Comparison of ENCODE assay signal across 17 cellular contexts in genomic region chr1:21736876-21737275, GRCh38. TPM values are rescaled to one million over a fixed set of nuclear protein-coding genes. Genes with fewer than 3 reads are reported as not detected.
A peak's percentile ranks its signal among the peaks of the same experiment; 100 is the strongest.
DNase-seq lines count a peak whose midpoint lies in the region; ATAC-seq and TF ChIP-seq lines count a peak whose summit lies in the region.
"Had no signal": no experiment of that assay in that cellular context is flagged by ENCODE, and none has a peak within 500 bp of the region (broad histone marks: within the 10 kb centered on the region; RNA-seq: fewer than 3 reads in every experiment).

No MANE protein-coding gene starts in this region.

- intact Hi-C loops in activated CD4-positive, alpha-beta T cell treated with anti-CD3 and anti-CD28 coated beads for 36 hours (cut with DNase I, micrococcal nuclease), result no loop called here

- TF ChIP-seq POLR2A in erythroblast (IDR thresholded peaks at IDR 0.05; ENCODE audit: low read length), result no peak

- peak; percentile 64 for ATAC-seq in activated CD4-positive, alpha-beta T cell treated with anti-CD3 and anti-CD28 coated beads for 36 hours
- ATAC-seq in WTC11, result no peak

- H3K27ac Mint-ChIP-seq in activated CD4-positive, alpha-beta T cell treated with anti-CD3 and anti-CD28 coated beads for 36 hours, result no peak overlapping the region
- H3K27ac Mint-ChIP-seq in WTC11, result no peak overlapping the region

- H3K36me3 Mint-ChIP-seq in activated CD4-positive, alpha-beta T cell treated with anti-CD3 and anti-CD28 coated beads for 36 hours (ENCODE audit: low read depth), result peaks cover 44% of the 10 kb centered on the region
- peaks cover 42% of the 10 kb centered on the region for H3K36me3 Mint-ChIP-seq in WTC11

- CTCF ChIA-PET in activated CD4-positive, alpha-beta T cell treated with anti-CD3 and anti-CD28 coated beads for 36 hours (lab: Charles Lee), result no interaction called here
- CTCF ChIA-PET in WTC11 (lab: Charles Lee), result no interaction called here

- DNase-seq in activated CD4-positive, alpha-beta T cell treated with anti-CD3 and anti-CD28 coated beads for 36 hours, result peak; percentile 27
- DNase-seq in activated CD4-positive, alpha-beta T cell treated with anti-CD3 and anti-CD28 coated beads, Interleukin-2, amount 50 U/mL, for 4 hours, result no peak
- peak; percentile 9 for DNase-seq in stimulated activated CD4-positive, alpha-beta T cell treated with anti-CD3 and anti-CD28 coated beads, Interleukin-15, amount 100 ng/mL, for 24 hours
- no peak for DNase-seq in stimulated activated CD4-positive, alpha-beta T cell treated with anti-CD3 and anti-CD28 coated beads, Interleukin-4, amount 100 ng/mL, for 4 hours
- DNase-seq in foreskin melanocyte, result peak; percentile 44
- DNase-seq in WTC11 (ENCODE audit: low spot score), result no peak
- DNase-seq in erythroblast (lab: John Stamatoyannopoulos, UW), result no peak
- no peak for DNase-seq in glomerular visceral epithelial cell (ENCODE audit: extremely low spot score)
- DNase-seq: 8988T; BE2C; Caco-2; CD4-positive, CD25-positive, alpha-beta regulatory T cell; KBM-7; NCI-H1105 treated with DMSO at 0.1 percent for 48 hours; NCI-H1694; NCI-H2081 treated with DMSO at 0.1 percent for 48 hours; Peyer's patch had no signal

- POLR2A ChIA-PET in activated CD4-positive, alpha-beta T cell treated with anti-CD3 and anti-CD28 coated beads for 36 hours (lab: Charles Lee), result no interaction called here
- POLR2A ChIA-PET in WTC11 (lab: Charles Lee), result no interaction called here

- H3K4me1 Mint-ChIP-seq in activated CD4-positive, alpha-beta T cell treated with anti-CD3 and anti-CD28 coated beads for 36 hours, result peaks cover 18% of the 10 kb centered on the region
- H3K4me1 Mint-ChIP-seq in WTC11, result no peaks in the 10 kb centered on the region

- H3K9me3 Mint-ChIP-seq in activated CD4-positive, alpha-beta T cell treated with anti-CD3 and anti-CD28 coated beads for 36 hours (ENCODE audit: low read depth), result no peaks in the 10 kb centered on the region
- H3K9me3 Mint-ChIP-seq in WTC11, result no peaks in the 10 kb centered on the region
- H3K9me3 Mint-ChIP-seq: CD4-positive, CD25-positive, alpha-beta regulatory T cell had no signal

- no peaks in the 10 kb centered on the region for H3K27me3 Mint-ChIP-seq in activated CD4-positive, alpha-beta T cell treated with anti-CD3 and anti-CD28 coated beads for 36 hours
- no peaks in the 10 kb centered on the region for H3K27me3 Mint-ChIP-seq in WTC11 (ENCODE audit: low read depth)
- H3K27me3 Mint-ChIP-seq: CD4-positive, CD25-positive, alpha-beta regulatory T cell had no signal

- H3K4me3 Mint-ChIP-seq in activated CD4-positive, alpha-beta T cell treated with anti-CD3 and anti-CD28 coated beads for 36 hours, result no peak overlapping the region
- no peak overlapping the region for H3K4me3 Mint-ChIP-seq in WTC11
- H3K4me3 Mint-ChIP-seq: CD4-positive, CD25-positive, alpha-beta regulatory T cell had no signal

- TF ChIP-seq CTCF in WTC11 (IDR thresholded peaks at IDR 0.05), result no peak

TF ChIP-seq in WTC11, 78 proteins besides CTCF, POLR2A, EP300 and RAD21:
- TF ChIP-seq TP53 (CRISPR knock-in tag; IDR thresholded peaks at IDR 0.05) (no peak), USF2 (CRISPR knock-in tag; IDR thresholded peaks at IDR 0.05) (no peak), OVOL2 (CRISPR knock-in tag; IDR thresholded peaks at IDR 0.05; ENCODE audit: borderline replicate concordance) (no peak), ZNF423 (CRISPR knock-in tag; IDR thresholded peaks at IDR 0.05) (no peak), JAZF1 (CRISPR knock-in tag; IDR thresholded peaks at IDR 0.05) (no peak), RORB (CRISPR knock-in tag; IDR thresholded peaks at IDR 0.05) (no peak), E2F4 (CRISPR knock-in tag; IDR thresholded peaks at IDR 0.05; ENCODE audit: borderline replicate concordance, low read depth) (no peak), FOXJ3 (CRISPR knock-in tag; IDR thresholded peaks at IDR 0.05; ENCODE audit: borderline replicate concordance) (no peak)
- TF ChIP-seq, protein P1, sequence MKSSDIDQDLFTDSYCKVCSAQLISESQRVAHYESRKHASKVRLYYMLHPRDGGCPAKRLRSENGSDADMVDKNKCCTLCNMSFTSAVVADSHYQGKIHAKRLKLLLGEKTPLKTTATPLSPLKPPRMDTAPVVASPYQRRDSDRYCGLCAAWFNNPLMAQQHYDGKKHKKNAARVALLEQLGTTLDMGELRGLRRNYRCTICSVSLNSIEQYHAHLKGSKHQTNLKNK (CRISPR knock-in tag; IDR thresholded peaks at IDR 0.05), result no peak
- TF ChIP-seq, protein P2, sequence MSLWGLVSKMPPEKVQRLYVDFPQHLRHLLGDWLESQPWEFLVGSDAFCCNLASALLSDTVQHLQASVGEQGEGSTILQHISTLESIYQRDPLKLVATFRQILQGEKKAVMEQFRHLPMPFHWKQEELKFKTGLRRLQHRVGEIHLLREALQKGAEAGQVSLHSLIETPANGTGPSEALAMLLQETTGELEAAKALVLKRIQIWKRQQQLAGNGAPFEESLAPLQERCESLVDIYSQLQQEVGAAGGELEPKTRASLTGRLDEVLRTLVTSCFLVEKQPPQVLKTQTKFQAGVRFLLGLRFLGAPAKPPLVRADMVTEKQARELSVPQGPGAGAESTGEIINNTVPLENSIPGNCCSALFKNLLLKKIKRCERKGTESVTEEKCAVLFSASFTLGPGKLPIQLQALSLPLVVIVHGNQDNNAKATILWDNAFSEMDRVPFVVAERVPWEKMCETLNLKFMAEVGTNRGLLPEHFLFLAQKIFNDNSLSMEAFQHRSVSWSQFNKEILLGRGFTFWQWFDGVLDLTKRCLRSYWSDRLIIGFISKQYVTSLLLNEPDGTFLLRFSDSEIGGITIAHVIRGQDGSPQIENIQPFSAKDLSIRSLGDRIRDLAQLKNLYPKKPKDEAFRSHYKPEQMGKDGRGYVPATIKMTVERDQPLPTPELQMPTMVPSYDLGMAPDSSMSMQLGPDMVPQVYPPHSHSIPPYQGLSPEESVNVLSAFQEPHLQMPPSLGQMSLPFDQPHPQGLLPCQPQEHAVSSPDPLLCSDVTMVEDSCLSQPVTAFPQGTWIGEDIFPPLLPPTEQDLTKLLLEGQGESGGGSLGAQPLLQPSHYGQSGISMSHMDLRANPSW (CRISPR knock-in tag; conservative IDR thresholded peaks at IDR 0.05; ENCODE audit: low read depth), result no peak

RNA-seq across cellular contexts. Expression of gene USP48, which starts 46.1 kb away (rescaled TPM):
- total RNA-seq in activated CD4-positive, alpha-beta T cell treated with anti-CD3 and anti-CD28 coated beads for 36 hours, result 10 to 100 TPM; 66.9 to 81.5 TPM
- total RNA-seq in WTC11 (2021), result 72.1 to 86.9 TPM (median 79.2 TPM) in 3 replicates

Comparison
In these comparisons a context has a peak if more than half of its experiments do, and no peak if none do; other contexts are left out.
1. DNase-seq: peak in activated CD4-positive, alpha-beta T cell treated with anti-CD3 and anti-CD28 coated beads for 36 hours (single experiment), stimulated activated CD4-positive, alpha-beta T cell treated with anti-CD3 and anti-CD28 coated beads, Interleukin-15, amount 100 ng/mL, for 24 hours (single experiment) and foreskin melanocyte (single experiment); none in activated CD4-positive, alpha-beta T cell treated with anti-CD3 and anti-CD28 coated beads, Interleukin-2, amount 50 U/mL, for 4 hours (0 of 2), stimulated activated CD4-positive, alpha-beta T cell treated with anti-CD3 and anti-CD28 coated beads, Interleukin-4, amount 100 ng/mL, for 4 hours (0 of 2), WTC11 (single experiment), erythroblast (0 of 2) and glomerular visceral epithelial cell (single experiment).